5 cellular contexts compared by ENCODE assay signal in genomic region chr22:19143967-19144400, GRCh38. TPM values are rescaled to one million over a fixed set of nuclear protein-coding genes. Genes with fewer than 3 reads are reported as not detected.
DNase-seq lines count a peak whose midpoint lies in the region; TF ChIP-seq lines count a peak whose summit lies in the region.

No MANE protein-coding gene starts in this region.

- H3K27ac Mint-ChIP-seq in activated naive CD4-positive, alpha-beta T cell treated with anti-CD3 and anti-CD28 coated beads, Interleukin-2, amount 10 ng/mL, durations not matched to agents 7 days and 5 days: peak overlapping the region; percentile 95

- H3K4me3 ChIP-seq in mesodermal cell (ENCODE audit: extremely low read depth, insufficient read depth, low read length, poor library complexity, severe bottlenecking): peak overlapping the region; percentile 93

- peak overlapping the region; percentile 45 for H3K27ac ChIP-seq in mesodermal cell (ENCODE audit: low read depth, low read length, severe bottlenecking)

- 3 to 10% methylated on average over 14 of the region's 17 CpGs for WGBS in mesodermal cell (ENCODE audit: insufficient coverage in 2 of 2), 2 experiments

- CTCF ChIA-PET in activated naive CD4-positive, alpha-beta T cell treated with anti-CD3 and anti-CD28 coated beads, Interleukin-2, amount 10 ng/mL, durations not matched to agents 7 days and 5 days (lab: Charles Lee): interaction anchor here (1.1 to 1.3 kb wide), 2 partner anchors 22 to 34 kb away, joined by 3 to 4 read pairs; no protein-coding TSS in a partner anchor
- CTCF ChIA-PET in HEK293T (lab: Yijun Ruan, JAX): interaction anchor here (0.7 to 1.8 kb wide), 8 partner anchors 8 to 35 kb away, joined by 3 to 10 read pairs (median 4); partner anchors contain the start of genes DGCR2 and SLC25A1

- peaks cover 36% of the 10 kb centered on the region for H3K36me3 ChIP-seq in mesodermal cell (ENCODE audit: control insufficient read depth, insufficient read depth, low read length)

- POLR2A ChIA-PET in HEK293T (lab: Yijun Ruan, JAX): interaction anchor here (0.8 to 2.9 kb wide), 19 partner anchors 8 to 352 kb away, joined by 3 to 29 read pairs (median 7); partner anchors contain the start of genes CDC45, CLTCL1, DGCR2 and SLC25A1

- H3K36me3 Mint-ChIP-seq in activated naive CD4-positive, alpha-beta T cell treated with anti-CD3 and anti-CD28 coated beads, Interleukin-2, amount 10 ng/mL, durations not matched to agents 7 days and 5 days: peaks cover 18% of the 10 kb centered on the region

- H3K4me3 Mint-ChIP-seq in activated naive CD4-positive, alpha-beta T cell treated with anti-CD3 and anti-CD28 coated beads, Interleukin-2, amount 10 ng/mL, durations not matched to agents 7 days and 5 days: peak overlapping the region; percentile 97

- DNase-seq in HT-29 (ENCODE audit: low spot score) (peak; percentile 22), HEK293T (ENCODE audit: extremely low spot score) (no peak), OCI-M2 (lab: John Stamatoyannopoulos, UW; ENCODE audit: unreplicated experiment) (no peak)
- peak; percentile 57 for DNase-seq in activated naive CD4-positive, alpha-beta T cell treated with anti-CD3 and anti-CD28 coated beads, Interleukin-2, amount 10 ng/mL, durations not matched to agents 7 days and 5 days

- peaks cover 30% of the 10 kb centered on the region for H3K27me3 Mint-ChIP-seq in activated naive CD4-positive, alpha-beta T cell treated with anti-CD3 and anti-CD28 coated beads, Interleukin-2, amount 10 ng/mL, durations not matched to agents 7 days and 5 days

- H3K9me3 ChIP-seq in mesodermal cell (ENCODE audit: control insufficient read depth, low read length): no peaks in the 10 kb centered on the region

- H3K9me3 Mint-ChIP-seq in activated naive CD4-positive, alpha-beta T cell treated with anti-CD3 and anti-CD28 coated beads, Interleukin-2, amount 10 ng/mL, durations not matched to agents 7 days and 5 days: no peaks in the 10 kb centered on the region

- H3K4me1 ChIP-seq in mesodermal cell (ENCODE audit: control insufficient read depth, insufficient read depth, low read length, poor library complexity, severe bottlenecking): no peaks in the 10 kb centered on the region

- H3K4me1 Mint-ChIP-seq in activated naive CD4-positive, alpha-beta T cell treated with anti-CD3 and anti-CD28 coated beads, Interleukin-2, amount 10 ng/mL, durations not matched to agents 7 days and 5 days: peaks cover 25% of the 10 kb centered on the region

TF ChIP-seq in HEK293T, 16 proteins besides CTCF, POLR2A, EP300 and RAD21:
- no peak for TF ChIP-seq SUZ12 (IDR thresholded peaks at IDR 0.05)
- TF ChIP-seq ZNF384 (IDR thresholded peaks at IDR 0.05): no peak
- TF ChIP-seq ELF4 (IDR thresholded peaks at IDR 0.05): no peak

RNA-seq across cellular contexts. Expression of gene ESS2, which starts 0.5 kb away (rescaled TPM):
- total RNA-seq in HT-29 (2014; rRNA removed; shearing (Covaris generic)): 18.1 and 23.4 TPM in 2 replicates
- polyA plus RNA-seq in mesodermal cell (2013, experiment 1 of 2): 15.2 TPM
- 13.8 TPM for polyA plus RNA-seq in mesodermal cell (2013, experiment 2 of 2)

RNA-seq across cellular contexts. Expression of gene GSC2, which starts 6.1 kb away (rescaled TPM):
- total RNA-seq in HT-29 (2014; rRNA removed; shearing (Covaris generic)): not detected in 2 replicates
- polyA plus RNA-seq in mesodermal cell (2013, experiment 1 of 2): not detected
- not detected for polyA plus RNA-seq in mesodermal cell (2013, experiment 2 of 2)

RNA-seq across cellular contexts. Expression of gene TSSK2, which starts 12.9 kb away (rescaled TPM):
- not detected in 2 replicates for total RNA-seq in HT-29 (2014; rRNA removed; shearing (Covaris generic))
- polyA plus RNA-seq in mesodermal cell (2013, experiment 1 of 2): not detected
- not detected for polyA plus RNA-seq in mesodermal cell (2013, experiment 2 of 2)

RNA-seq across cellular contexts. Expression of gene DGCR2, which starts 21.8 kb away (rescaled TPM):
- 105 and 114 TPM in 2 replicates for total RNA-seq in HT-29 (2014; rRNA removed; shearing (Covaris generic))
- polyA plus RNA-seq in mesodermal cell (2013, experiment 1 of 2): 33.5 TPM
- 27.7 TPM for polyA plus RNA-seq in mesodermal cell (2013, experiment 2 of 2)

RNA-seq across cellular contexts. Expression of gene SLC25A1, which starts 34.6 kb away (rescaled TPM):
- 462 and 466 TPM in 2 replicates for total RNA-seq in HT-29 (2014; rRNA removed; shearing (Covaris generic))
- 117 TPM for polyA plus RNA-seq in mesodermal cell (2013, experiment 1 of 2)
- polyA plus RNA-seq in mesodermal cell (2013, experiment 2 of 2): 99.8 TPM

Comparison
In these comparisons a context has a peak if more than half of its experiments do, and no peak if none do; other contexts are left out.
1. DNase-seq: peak in HT-29 (single experiment) and activated naive CD4-positive, alpha-beta T cell treated with anti-CD3 and anti-CD28 coated beads, Interleukin-2, amount 10 ng/mL, durations not matched to agents 7 days and 5 days (single experiment); none in HEK293T (single experiment) and OCI-M2 (single experiment).